2 cellular contexts compared by ENCODE assay signal in the genomic region with DNA sequence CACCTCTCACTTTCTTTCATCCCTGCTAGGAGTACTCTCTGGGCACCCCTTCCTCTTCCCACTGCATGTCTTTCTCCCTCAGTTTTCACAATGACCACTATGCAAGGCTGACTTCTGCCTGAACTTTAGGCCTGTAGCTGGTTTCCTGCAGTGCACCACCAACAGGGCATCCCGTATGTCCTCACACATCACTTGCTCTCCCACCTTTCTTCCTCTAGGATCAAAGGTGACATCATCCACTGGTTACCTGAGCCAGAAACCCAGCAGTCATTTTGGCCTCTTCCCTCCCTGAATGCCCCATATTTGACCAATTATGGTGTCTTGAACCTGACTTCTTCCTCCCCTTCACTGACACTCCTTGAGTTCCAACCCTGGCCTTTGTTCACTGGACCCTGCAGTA.
TF ChIP-seq lines count a peak whose summit lies in the region.

No MANE protein-coding gene starts in this region.

TF ChIP-seq in HEK293, 187 proteins besides CTCF, POLR2A, EP300 and RAD21:
- no peak for TF ChIP-seq TRIM28 (IDR thresholded peaks at IDR 0.05; ENCODE audit: borderline replicate concordance, low read length)
- TF ChIP-seq ZNF626 (tag by site-specific recombination; IDR thresholded peaks at IDR 0.05) = no peak
- TF ChIP-seq, protein P1, sequence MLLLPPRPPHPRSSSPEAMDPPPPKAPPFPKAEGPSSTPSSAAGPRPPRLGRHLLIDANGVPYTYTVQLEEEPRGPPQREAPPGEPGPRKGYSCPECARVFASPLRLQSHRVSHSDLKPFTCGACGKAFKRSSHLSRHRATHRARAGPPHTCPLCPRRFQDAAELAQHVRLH (tag by site-specific recombination; IDR thresholded peaks at IDR 0.05) = no peak
- no peak for TF ChIP-seq ZSCAN30 (tag by site-specific recombination; IDR thresholded peaks at IDR 0.05)
- no peak for TF ChIP-seq YY1 (tag by site-specific recombination; IDR thresholded peaks at IDR 0.05)
- TF ChIP-seq FEZF1 (tag by site-specific recombination; IDR thresholded peaks at IDR 0.05) = no peak
- 0 out of 2 replicates have a peak, but pooled peaks have one; percentile 18 for TF ChIP-seq PRDM1 (tag by site-specific recombination; IDR thresholded peaks at IDR 0.05)
- no peak for TF ChIP-seq ZFP3 (tag by site-specific recombination; IDR thresholded peaks at IDR 0.05; ENCODE audit: low read depth)
- no peak for TF ChIP-seq ZNF530 (tag by site-specific recombination; IDR thresholded peaks at IDR 0.05; ENCODE audit: low read depth)
- TF ChIP-seq ZNF10 (tag by site-specific recombination; IDR thresholded peaks at IDR 0.05) = no peak
- TF ChIP-seq, protein P2, sequence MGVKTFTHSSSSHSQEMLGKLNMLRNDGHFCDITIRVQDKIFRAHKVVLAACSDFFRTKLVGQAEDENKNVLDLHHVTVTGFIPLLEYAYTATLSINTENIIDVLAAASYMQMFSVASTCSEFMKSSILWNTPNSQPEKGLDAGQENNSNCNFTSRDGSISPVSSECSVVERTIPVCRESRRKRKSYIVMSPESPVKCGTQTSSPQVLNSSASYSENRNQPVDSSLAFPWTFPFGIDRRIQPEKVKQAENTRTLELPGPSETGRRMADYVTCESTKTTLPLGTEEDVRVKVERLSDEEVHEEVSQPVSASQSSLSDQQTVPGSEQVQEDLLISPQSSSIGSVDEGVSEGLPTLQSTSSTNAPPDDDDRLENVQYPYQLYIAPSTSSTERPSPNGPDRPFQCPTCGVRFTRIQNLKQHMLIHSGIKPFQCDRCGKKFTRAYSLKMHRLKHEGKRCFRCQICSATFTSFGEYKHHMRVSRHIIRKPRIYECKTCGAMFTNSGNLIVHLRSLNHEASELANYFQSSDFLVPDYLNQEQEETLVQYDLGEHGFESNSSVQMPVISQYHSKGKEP (tag by site-specific recombination; IDR thresholded peaks at IDR 0.05) = no peak
- TF ChIP-seq, protein P3, sequence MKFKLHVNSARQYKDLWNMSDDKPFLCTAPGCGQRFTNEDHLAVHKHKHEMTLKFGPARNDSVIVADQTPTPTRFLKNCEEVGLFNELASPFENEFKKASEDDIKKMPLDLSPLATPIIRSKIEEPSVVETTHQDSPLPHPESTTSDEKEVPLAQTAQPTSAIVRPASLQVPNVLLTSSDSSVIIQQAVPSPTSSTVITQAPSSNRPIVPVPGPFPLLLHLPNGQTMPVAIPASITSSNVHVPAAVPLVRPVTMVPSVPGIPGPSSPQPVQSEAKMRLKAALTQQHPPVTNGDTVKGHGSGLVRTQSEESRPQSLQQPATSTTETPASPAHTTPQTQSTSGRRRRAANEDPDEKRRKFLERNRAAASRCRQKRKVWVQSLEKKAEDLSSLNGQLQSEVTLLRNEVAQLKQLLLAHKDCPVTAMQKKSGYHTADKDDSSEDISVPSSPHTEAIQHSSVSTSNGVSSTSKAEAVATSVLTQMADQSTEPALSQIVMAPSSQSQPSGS (tag by site-specific recombination; IDR thresholded peaks at IDR 0.05; ENCODE audit: low read depth) = peak; percentile 44; the same call in 1 of the 2 replicates
- TF ChIP-seq ZNF366 (tag by site-specific recombination; conservative IDR thresholded peaks at IDR 0.05) = 0 out of 2 replicates have a peak, but pooled peaks have one; percentile 20
- no peak for TF ChIP-seq ZNF394 (tag by site-specific recombination; IDR thresholded peaks at IDR 0.05; ENCODE audit: borderline replicate concordance)

TF ChIP-seq in H1, 55 proteins besides CTCF, POLR2A, EP300 and RAD21:
- TF ChIP-seq SP4 (IDR thresholded peaks at IDR 0.05; ENCODE audit: low read length) = no peak
- TF ChIP-seq, protein P4, sequence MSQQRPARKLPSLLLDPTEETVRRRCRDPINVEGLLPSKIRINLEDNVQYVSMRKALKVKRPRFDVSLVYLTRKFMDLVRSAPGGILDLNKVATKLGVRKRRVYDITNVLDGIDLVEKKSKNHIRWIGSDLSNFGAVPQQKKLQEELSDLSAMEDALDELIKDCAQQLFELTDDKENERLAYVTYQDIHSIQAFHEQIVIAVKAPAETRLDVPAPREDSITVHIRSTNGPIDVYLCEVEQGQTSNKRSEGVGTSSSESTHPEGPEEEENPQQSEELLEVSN (IDR thresholded peaks at IDR 0.05) = peak; percentile 65
- TF ChIP-seq, protein P5, sequence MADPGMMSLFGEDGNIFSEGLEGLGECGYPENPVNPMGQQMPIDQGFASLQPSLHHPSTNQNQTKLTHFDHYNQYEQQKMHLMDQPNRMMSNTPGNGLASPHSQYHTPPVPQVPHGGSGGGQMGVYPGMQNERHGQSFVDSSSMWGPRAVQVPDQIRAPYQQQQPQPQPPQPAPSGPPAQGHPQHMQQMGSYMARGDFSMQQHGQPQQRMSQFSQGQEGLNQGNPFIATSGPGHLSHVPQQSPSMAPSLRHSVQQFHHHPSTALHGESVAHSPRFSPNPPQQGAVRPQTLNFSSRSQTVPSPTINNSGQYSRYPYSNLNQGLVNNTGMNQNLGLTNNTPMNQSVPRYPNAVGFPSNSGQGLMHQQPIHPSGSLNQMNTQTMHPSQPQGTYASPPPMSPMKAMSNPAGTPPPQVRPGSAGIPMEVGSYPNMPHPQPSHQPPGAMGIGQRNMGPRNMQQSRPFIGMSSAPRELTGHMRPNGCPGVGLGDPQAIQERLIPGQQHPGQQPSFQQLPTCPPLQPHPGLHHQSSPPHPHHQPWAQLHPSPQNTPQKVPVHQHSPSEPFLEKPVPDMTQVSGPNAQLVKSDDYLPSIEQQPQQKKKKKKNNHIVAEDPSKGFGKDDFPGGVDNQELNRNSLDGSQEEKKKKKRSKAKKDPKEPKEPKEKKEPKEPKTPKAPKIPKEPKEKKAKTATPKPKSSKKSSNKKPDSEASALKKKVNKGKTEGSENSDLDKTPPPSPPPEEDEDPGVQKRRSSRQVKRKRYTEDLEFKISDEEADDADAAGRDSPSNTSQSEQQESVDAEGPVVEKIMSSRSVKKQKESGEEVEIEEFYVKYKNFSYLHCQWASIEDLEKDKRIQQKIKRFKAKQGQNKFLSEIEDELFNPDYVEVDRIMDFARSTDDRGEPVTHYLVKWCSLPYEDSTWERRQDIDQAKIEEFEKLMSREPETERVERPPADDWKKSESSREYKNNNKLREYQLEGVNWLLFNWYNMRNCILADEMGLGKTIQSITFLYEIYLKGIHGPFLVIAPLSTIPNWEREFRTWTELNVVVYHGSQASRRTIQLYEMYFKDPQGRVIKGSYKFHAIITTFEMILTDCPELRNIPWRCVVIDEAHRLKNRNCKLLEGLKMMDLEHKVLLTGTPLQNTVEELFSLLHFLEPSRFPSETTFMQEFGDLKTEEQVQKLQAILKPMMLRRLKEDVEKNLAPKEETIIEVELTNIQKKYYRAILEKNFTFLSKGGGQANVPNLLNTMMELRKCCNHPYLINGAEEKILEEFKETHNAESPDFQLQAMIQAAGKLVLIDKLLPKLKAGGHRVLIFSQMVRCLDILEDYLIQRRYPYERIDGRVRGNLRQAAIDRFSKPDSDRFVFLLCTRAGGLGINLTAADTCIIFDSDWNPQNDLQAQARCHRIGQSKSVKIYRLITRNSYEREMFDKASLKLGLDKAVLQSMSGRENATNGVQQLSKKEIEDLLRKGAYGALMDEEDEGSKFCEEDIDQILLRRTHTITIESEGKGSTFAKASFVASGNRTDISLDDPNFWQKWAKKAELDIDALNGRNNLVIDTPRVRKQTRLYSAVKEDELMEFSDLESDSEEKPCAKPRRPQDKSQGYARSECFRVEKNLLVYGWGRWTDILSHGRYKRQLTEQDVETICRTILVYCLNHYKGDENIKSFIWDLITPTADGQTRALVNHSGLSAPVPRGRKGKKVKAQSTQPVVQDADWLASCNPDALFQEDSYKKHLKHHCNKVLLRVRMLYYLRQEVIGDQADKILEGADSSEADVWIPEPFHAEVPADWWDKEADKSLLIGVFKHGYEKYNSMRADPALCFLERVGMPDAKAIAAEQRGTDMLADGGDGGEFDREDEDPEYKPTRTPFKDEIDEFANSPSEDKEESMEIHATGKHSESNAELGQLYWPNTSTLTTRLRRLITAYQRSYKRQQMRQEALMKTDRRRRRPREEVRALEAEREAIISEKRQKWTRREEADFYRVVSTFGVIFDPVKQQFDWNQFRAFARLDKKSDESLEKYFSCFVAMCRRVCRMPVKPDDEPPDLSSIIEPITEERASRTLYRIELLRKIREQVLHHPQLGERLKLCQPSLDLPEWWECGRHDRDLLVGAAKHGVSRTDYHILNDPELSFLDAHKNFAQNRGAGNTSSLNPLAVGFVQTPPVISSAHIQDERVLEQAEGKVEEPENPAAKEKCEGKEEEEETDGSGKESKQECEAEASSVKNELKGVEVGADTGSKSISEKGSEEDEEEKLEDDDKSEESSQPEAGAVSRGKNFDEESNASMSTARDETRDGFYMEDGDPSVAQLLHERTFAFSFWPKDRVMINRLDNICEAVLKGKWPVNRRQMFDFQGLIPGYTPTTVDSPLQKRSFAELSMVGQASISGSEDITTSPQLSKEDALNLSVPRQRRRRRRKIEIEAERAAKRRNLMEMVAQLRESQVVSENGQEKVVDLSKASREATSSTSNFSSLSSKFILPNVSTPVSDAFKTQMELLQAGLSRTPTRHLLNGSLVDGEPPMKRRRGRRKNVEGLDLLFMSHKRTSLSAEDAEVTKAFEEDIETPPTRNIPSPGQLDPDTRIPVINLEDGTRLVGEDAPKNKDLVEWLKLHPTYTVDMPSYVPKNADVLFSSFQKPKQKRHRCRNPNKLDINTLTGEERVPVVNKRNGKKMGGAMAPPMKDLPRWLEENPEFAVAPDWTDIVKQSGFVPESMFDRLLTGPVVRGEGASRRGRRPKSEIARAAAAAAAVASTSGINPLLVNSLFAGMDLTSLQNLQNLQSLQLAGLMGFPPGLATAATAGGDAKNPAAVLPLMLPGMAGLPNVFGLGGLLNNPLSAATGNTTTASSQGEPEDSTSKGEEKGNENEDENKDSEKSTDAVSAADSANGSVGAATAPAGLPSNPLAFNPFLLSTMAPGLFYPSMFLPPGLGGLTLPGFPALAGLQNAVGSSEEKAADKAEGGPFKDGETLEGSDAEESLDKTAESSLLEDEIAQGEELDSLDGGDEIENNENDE (IDR thresholded peaks at IDR 0.05; ENCODE audit: insufficient replicate concordance, low read length) = no peak
- TF ChIP-seq CBX8 (IDR thresholded peaks at IDR 0.05; ENCODE audit: borderline replicate concordance, low read depth, low read length) = no peak
- TF ChIP-seq GTF2F1 (IDR thresholded peaks at IDR 0.05; ENCODE audit: borderline replicate concordance, low read depth, low read length) = no peak
- TF ChIP-seq NRF1 (IDR thresholded peaks at IDR 0.05; ENCODE audit: low read depth, low read length) = no peak
